In the genomic region with DNA sequence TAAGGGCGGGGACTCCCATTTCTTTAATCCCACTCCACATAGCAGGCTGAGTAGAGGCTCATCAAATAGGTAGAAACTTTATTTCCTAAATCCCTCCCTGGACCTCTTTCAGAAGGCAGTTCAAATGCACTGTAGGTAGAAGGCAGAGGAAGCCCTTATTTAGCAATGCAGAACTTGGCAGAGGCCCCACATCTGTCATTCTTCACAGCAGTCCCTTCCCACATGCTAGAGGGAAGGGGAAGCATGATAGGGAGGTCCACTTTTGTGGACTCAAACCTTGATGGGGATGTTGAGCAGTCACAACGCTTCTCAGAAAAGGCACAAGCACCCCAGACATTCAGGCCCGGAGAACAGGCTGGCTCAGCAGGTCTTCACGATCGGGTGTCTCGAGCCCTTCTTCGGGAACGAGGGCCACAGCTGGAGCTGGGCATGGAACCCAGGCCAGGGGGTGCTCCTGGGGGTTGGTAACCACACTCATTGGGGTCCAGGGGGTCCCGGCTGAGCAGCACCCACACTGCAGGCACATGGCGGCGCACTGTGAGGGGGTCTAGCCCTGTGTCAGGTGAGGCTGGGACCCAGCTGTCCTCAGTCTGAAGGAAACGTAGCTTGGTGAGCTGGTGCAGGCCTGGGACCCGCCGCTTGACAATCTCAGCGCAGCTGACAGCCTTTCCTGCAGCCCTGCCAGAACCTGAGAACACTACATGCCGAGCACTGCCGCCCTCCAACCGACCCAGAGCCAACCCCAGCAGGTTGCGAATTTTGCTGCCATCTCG, we compare ENCODE assay signal across 10 cellular contexts. TPM values are rescaled to one million over a fixed set of nuclear protein-coding genes. Genes with fewer than 3 reads are reported as not detected.
A peak's percentile ranks its signal among the peaks of the same experiment; 100 is the strongest.
DNase-seq lines count a peak whose midpoint lies in the region; ATAC-seq, FAIRE-seq and TF ChIP-seq lines count a peak whose summit lies in the region.
"Had no signal": no experiment of that assay in that cellular context is flagged by ENCODE, and none has a peak within 500 bp of the region (broad histone marks: within the 10 kb centered on the region; RNA-seq: fewer than 3 reads in every experiment).

No MANE protein-coding gene starts in this region.

- FAIRE-seq in H54 (lab: Jason Lieb, UNC), result no peak

- dilution Hi-C loops in mammary epithelial cell (cut with HindIII; ENCODE audit: low sequenced_read_pairs), result loop anchor here (10.0 kb wide), 2 partner anchors 106 to 276 kb away; no protein-coding TSS in a partner anchor

- WGBS in mammary epithelial cell (ENCODE audit: low coverage, missing lambda C conversion rate), result 94% methylated on average over 12 of the region's 20 CpGs

- DNase-seq in mammary epithelial cell (no peak), upper lobe of right lung (no peak), GM10248 (ENCODE audit: extremely low spot score) (no peak), H54 (ENCODE audit: insufficient read length, low spot score) (no peak)
- DNase-seq: activated CD8-positive, alpha-beta memory T cell treated with anti-CD3 and anti-CD28 coated beads, Interleukin-2, amount 50 U/mL, for 4 hours had no signal

- H3K9ac ChIP-seq in BLaER1 (0 out of 2 replicates have a peak overlapping the region, but pooled peaks have one; percentile 96), KMS-11 (no peak overlapping the region), mammary epithelial cell (ENCODE audit: insufficient read depth, low read length) (no peak overlapping the region), mucosa of rectum (ENCODE audit: low read depth in 1 of 2, low read length in 2 of 2) (peak overlapping the region in 1 of 2 donors; percentile 97)

- H3K4me1 ChIP-seq in BLaER1, result peaks cover 20% of the 10 kb centered on the region
- peaks cover 6% of the 10 kb centered on the region for H3K4me1 ChIP-seq in KMS-11 (ENCODE audit: low read depth, poor library complexity, severe bottlenecking)
- peaks cover 20% of the 10 kb centered on the region for H3K4me1 ChIP-seq in mammary epithelial cell (ENCODE audit: insufficient read depth, low read length)
- H3K4me1 ChIP-seq in mucosa of rectum (ENCODE audit: control insufficient read depth in 2 of 2, insufficient read depth in 2 of 2, low read length in 2 of 2), result peaks cover 21 to 25% of the 10 kb centered on the region in 2 donors
- peaks cover 5% of the 10 kb centered on the region for H3K4me1 ChIP-seq in upper lobe of right lung

- H3K27me3 ChIP-seq in BLaER1 (no peaks in the 10 kb centered on the region), KMS-11 (ENCODE audit: insufficient read depth, low read depth) (no peaks in the 10 kb centered on the region; the same call in 1 of the 2 replicates), mammary epithelial cell (ENCODE audit: insufficient read depth, low read length) (no peaks in the 10 kb centered on the region), mucosa of rectum (ENCODE audit: control insufficient read depth in 2 of 2, insufficient read depth in 2 of 2, low read length in 2 of 2) (no peaks in the 10 kb centered on the region), upper lobe of right lung (no peaks in the 10 kb centered on the region)

- H3K79me2 ChIP-seq in KMS-11 (ENCODE audit: insufficient read depth, low read depth) (peaks cover 8% of the 10 kb centered on the region; the same call in 1 of the 2 replicates), mammary epithelial cell (ENCODE audit: insufficient read depth, low read length) (peaks cover 15% of the 10 kb centered on the region)

- in situ Hi-C loops in mammary epithelial cell (cut with MboI; ENCODE audit: low sequenced_read_pairs in 2 of 2), result no loop called here

- H3K27ac ChIP-seq in BLaER1, result peak overlapping the region; percentile 96
- no peak overlapping the region for H3K27ac ChIP-seq in KMS-11
- no peak overlapping the region for H3K27ac ChIP-seq in mammary epithelial cell (ENCODE audit: insufficient read depth, low read depth, low read length)
- H3K27ac ChIP-seq in mucosa of rectum (ENCODE audit: low read depth in 2 of 2, low read length in 2 of 2), result no peak overlapping the region
- no peak overlapping the region for H3K27ac ChIP-seq in upper lobe of right lung

- TF ChIP-seq POLR2A in H54 (IDR thresholded peaks at IDR 0.05; ENCODE audit: low read depth, low read length), result no peak

- POLR2A ChIA-PET in GM10248 (lab: Yijun Ruan, JAX), result no interaction called here

- peaks cover 15% of the 10 kb centered on the region; the same call in 1 of the 2 replicates for H3K36me3 ChIP-seq in BLaER1
- no peaks in the 10 kb centered on the region for H3K36me3 ChIP-seq in KMS-11 (ENCODE audit: insufficient read depth)
- H3K36me3 ChIP-seq in mammary epithelial cell (ENCODE audit: insufficient read depth, low read length), result no peaks in the 10 kb centered on the region
- H3K36me3 ChIP-seq in mucosa of rectum (ENCODE audit: control insufficient read depth in 2 of 2, insufficient read depth in 2 of 2, low read length in 2 of 2), result peaks cover 12 to 14% of the 10 kb centered on the region in 2 donors
- peaks cover 16% of the 10 kb centered on the region for H3K36me3 ChIP-seq in upper lobe of right lung

- H3K9me3 ChIP-seq in BLaER1 (no peaks in the 10 kb centered on the region), mammary epithelial cell (replicated peaks; ENCODE audit: insufficient read depth, low read length) (no peaks in the 10 kb centered on the region), mucosa of rectum (ENCODE audit: control insufficient read depth in 2 of 2, low read length in 2 of 2) (no peaks in the 10 kb centered on the region), upper lobe of right lung (no peaks in the 10 kb centered on the region)

- H4K20me1 ChIP-seq in BLaER1 (no peaks in the 10 kb centered on the region), KMS-11 (ENCODE audit: insufficient read depth) (no peaks in the 10 kb centered on the region), mammary epithelial cell (ENCODE audit: insufficient read depth, low read length) (no peaks in the 10 kb centered on the region)

- peak overlapping the region; percentile 85 for H3K4me3 ChIP-seq in BLaER1
- H3K4me3 ChIP-seq in KMS-11 (IDR thresholded peaks at IDR 0.05; ENCODE audit: insufficient read depth, low read depth, low read length), result no peak overlapping the region
- peak overlapping the region in 2 of 3 experiments; percentile 79 to 82 for H3K4me3 ChIP-seq in mammary epithelial cell (replicated peaks in 1 of 3; ENCODE audit: insufficient read depth in 1 of 3, low read depth in 2 of 3, low read length in 3 of 3)
- peak overlapping the region; percentile 92 for H3K4me3 ChIP-seq in mucosa of rectum (ENCODE audit: low read length in 2 of 2)
- no peak overlapping the region for H3K4me3 ChIP-seq in upper lobe of right lung

- no peak overlapping the region for H2AFZ ChIP-seq in KMS-11 (ENCODE audit: low read depth)
- H2AFZ ChIP-seq in mammary epithelial cell (ENCODE audit: low read depth, low read length), result no peak overlapping the region

- no peak for TF ChIP-seq CTCF in KMS-11 (conservative IDR thresholded peaks at IDR 0.05; ENCODE audit: low read depth, low read length)
- no peak for TF ChIP-seq CTCF in mammary epithelial cell (conservative IDR thresholded peaks at IDR 0.05 in 1 of 2, IDR thresholded peaks at IDR 0.05 in 1 of 2; ENCODE audit: extremely low read depth in 1 of 2, insufficient read depth in 1 of 2, low read depth in 1 of 2, low read length in 2 of 2)
- no peak for TF ChIP-seq CTCF in upper lobe of right lung (IDR thresholded peaks at IDR 0.05)
- TF ChIP-seq CTCF in GM10248 (IDR thresholded peaks at IDR 0.05; ENCODE audit: control extremely low read depth, extremely low read depth, low read depth, missing control alignments), result no peak

- H3K4me2 ChIP-seq in BLaER1, result peak overlapping the region; percentile 92
- peak overlapping the region; percentile 48 for H3K4me2 ChIP-seq in KMS-11
- H3K4me2 ChIP-seq in mammary epithelial cell (ENCODE audit: insufficient read depth, low read depth, low read length), result peak overlapping the region; percentile 97

- ATAC-seq in GM21360 (IDR thresholded peaks at IDR 0.05; ENCODE audit: unreplicated experiment), result no peak
- no peak for ATAC-seq in upper lobe of right lung

- BruUV-seq in mammary epithelial cell (replicated peaks; lab: Mats Ljungman, UMichigan), result no TSS peak

- intact Hi-C loops in mammary epithelial cell (cut with micrococcal nuclease), result no loop called here
- intact Hi-C loops in upper lobe of right lung (cut with DNase I), result no loop called here

- CTCF ChIA-PET in mammary epithelial cell (lab: Charles Lee; ENCODE audit: low non-redundant PET) (no interaction called here), GM10248 (lab: Yijun Ruan, JAX) (interaction anchor here (0.7 to 17.0 kb wide), 7 partner anchors 8 to 231 kb away, joined by 3 to 328 read pairs (median 7); partner anchors contain the start of genes ARID3C, GALT and SIGMAR1)

RNA-seq across cellular contexts. Expression of gene RPP25L, which starts 1.3 kb away (rescaled TPM):
- total RNA-seq in mammary epithelial cell (10 to 100 TPM; 12.5 to 31.7 TPM), upper lobe of right lung (16.7 TPM)
- 44.5 TPM for polyA plus RNA-seq in mammary epithelial cell
- polyA minus RNA-seq in mammary epithelial cell, result 29.1 TPM

RNA-seq across cellular contexts. Expression of gene DCTN3, which starts 9.7 kb away (rescaled TPM):
- 10 to 100 TPM; 53.8 to 91.3 TPM for total RNA-seq in mammary epithelial cell
- polyA plus RNA-seq in mammary epithelial cell, result 142 TPM
- 79.7 TPM for polyA minus RNA-seq in mammary epithelial cell
- 59.3 TPM for total RNA-seq in upper lobe of right lung

RNA-seq across cellular contexts. Expression of gene ARID3C, which starts 18.2 kb away (rescaled TPM):
- total RNA-seq in mammary epithelial cell (under 1 TPM in 1 of 2 donors, not detected in 1; 0.17 TPM), upper lobe of right lung (not detected)
- polyA plus RNA-seq in mammary epithelial cell, result not detected
- not detected for polyA minus RNA-seq in mammary epithelial cell
- total RNA-seq: lung had no signal
- polyA plus RNA-seq: lung had no signal

RNA-seq across cellular contexts. Expression of gene CNTFR, which starts 21.1 kb away (rescaled TPM):
- total RNA-seq in mammary epithelial cell, result not detected
- not detected for polyA plus RNA-seq in mammary epithelial cell
- polyA minus RNA-seq in mammary epithelial cell, result not detected
- total RNA-seq in upper lobe of right lung, result 2.9 TPM

RNA-seq across cellular contexts. Expression of gene SIGMAR1, which starts 27.0 kb away (rescaled TPM):
- total RNA-seq in mammary epithelial cell, result 100 to 1,000 TPM in 1 of 2 donors, 10 to 100 TPM in 1; 83.0 to 131 TPM
- polyA plus RNA-seq in mammary epithelial cell, result 165 TPM
- 139 TPM for polyA minus RNA-seq in mammary epithelial cell
- total RNA-seq in upper lobe of right lung, result 40.5 TPM

Comparison
In these comparisons a context has a peak if more than half of its experiments do, and no peak if none do; other contexts are left out.
1. H3K4me3 ChIP-seq: peak in BLaER1 (single experiment), mammary epithelial cell (2 of 3) and mucosa of rectum (2 of 2); none in KMS-11 (single experiment) and upper lobe of right lung (single experiment).
2. Peak in every context shown above with its lines, with median percentiles within 50 percentile points of each other: H3K4me2 ChIP-seq.